ENCODE assay signal across 8 cellular contexts in genomic region chr6:27505209-27506027, GRCh38. TPM values are rescaled to one million over a fixed set of nuclear protein-coding genes. Genes with fewer than 3 reads are reported as not detected.
A peak's percentile ranks its signal among the peaks of the same experiment; 100 is the strongest.
DNase-seq lines count a peak whose midpoint lies in the region; ATAC-seq, FAIRE-seq and TF ChIP-seq lines count a peak whose summit lies in the region.

No MANE protein-coding gene starts in this region.

- peak overlapping the region; percentile 28 to 49 for H3K4me2 ChIP-seq in H1 (ENCODE audit: insufficient read depth in 1 of 2, low read depth in 2 of 2, low read length in 2 of 2)

- CTCF ChIA-PET in H1 (lab: Charles Lee; ENCODE audit: partially characterized antibody): interaction anchor here (0.6 to 7.2 kb wide), 10 partner anchors 12 to 328 kb away, joined by 3 to 45 read pairs (median 4); partner anchors contain the start of gene POM121L2

- H3K4me1 ChIP-seq in H1 (replicated peaks in 1 of 4; ENCODE audit: control insufficient read depth in 3 of 4, insufficient read depth in 4 of 4, low read length in 3 of 4): peaks cover 0 to 8% (median 0%) of the 10 kb centered on the region in 4 experiments; a peak in 2 of 7 replicates
- H3K4me1 ChIP-seq in sigmoid colon: peaks cover 0 to 11% (median 6%) of the 10 kb centered on the region in 4 donors

- no peak overlapping the region for H2BK15ac ChIP-seq in H1 (ENCODE audit: low read length)

- no peak overlapping the region for H3K23ac ChIP-seq in H1 (ENCODE audit: insufficient read length)

- no peaks in the 10 kb centered on the region for H3K27me3 ChIP-seq in H1 (replicated peaks in 1 of 4; ENCODE audit: control insufficient read depth in 3 of 4, extremely low read depth in 1 of 4, insufficient read depth in 3 of 4, low read length in 3 of 4)
- H3K27me3 ChIP-seq in sigmoid colon: peaks cover 0 to 59% (median 10%) of the 10 kb centered on the region in 3 donors

- no peaks in the 10 kb centered on the region for H3K23me2 ChIP-seq in H1 (ENCODE audit: low read depth, low read length)

- ATAC-seq in HG03432 (IDR thresholded peaks at IDR 0.05; ENCODE audit: unreplicated experiment): no peak

- no peak overlapping the region for H2AFZ ChIP-seq in H1 (ENCODE audit: low read length)

- H3K27ac ChIP-seq in H1 (ENCODE audit: low read depth, low read length) (no peak overlapping the region), sigmoid colon (no peak overlapping the region)

- H3K79me2 ChIP-seq in H1 (ENCODE audit: control insufficient read depth in 1 of 2, insufficient read depth in 2 of 2, low read length in 2 of 2): no peaks in the 10 kb centered on the region

- TF ChIP-seq RAD21 in H1 (IDR thresholded peaks at IDR 0.05 in 1 of 2, conservative IDR thresholded peaks at IDR 0.05 in 1 of 2; ENCODE audit: low read depth in 2 of 2, low read length in 2 of 2): no peak

- no peak for TF ChIP-seq EP300 in H1 (IDR thresholded peaks at IDR 0.05; ENCODE audit: borderline replicate concordance in 1 of 2, low read depth in 2 of 2, low read length in 2 of 2)
- TF ChIP-seq EP300 in sigmoid colon (IDR thresholded peaks at IDR 0.05): no peak

- no peak overlapping the region for H2BK120ac ChIP-seq in H1 (replicated peaks; ENCODE audit: low read depth, low read length)

- H3K79me1 ChIP-seq in H1 (ENCODE audit: low read depth, low read length): no peaks in the 10 kb centered on the region

- intact Hi-C loops in sigmoid colon (cut with DNase I): no loop called here

- H3K18ac ChIP-seq in H1 (ENCODE audit: extremely low read depth, low read length): no peak overlapping the region

- H3K14ac ChIP-seq in H1 (ENCODE audit: insufficient read length): no peak overlapping the region

- H3K36me3 ChIP-seq in H1 (ENCODE audit: control insufficient read depth in 2 of 4, insufficient read depth in 4 of 4, low read length in 3 of 4) (no peaks in the 10 kb centered on the region; a peak in 1 of 8 replicates), sigmoid colon (no peaks in the 10 kb centered on the region)

- H4K8ac ChIP-seq in H1 (ENCODE audit: extremely low read depth, insufficient read depth, low read length): no peak overlapping the region

- no peaks in the 10 kb centered on the region for H3K9me3 ChIP-seq in H1 (ENCODE audit: insufficient read depth in 2 of 2, low read depth in 1 of 2, low read length in 1 of 2)
- no peaks in the 10 kb centered on the region for H3K9me3 ChIP-seq in sigmoid colon

- no peak overlapping the region for H4K5ac ChIP-seq in H1 (ENCODE audit: insufficient read length, low read depth, low read length)

- POLR2A ChIA-PET in H1 (lab: Charles Lee; ENCODE audit: partially characterized antibody): interaction anchor here (1.1 to 1.5 kb wide), 3 partner anchors 32 to 358 kb away, joined by 3 read pairs; partner anchors contain the start of gene ZNF184

- peak overlapping the region in 2 of 4 experiments; percentile 23 to 41; a peak in 3 of 8 replicates for H3K4me3 ChIP-seq in H1 (ENCODE audit: extremely low read depth in 1 of 4, insufficient read depth in 2 of 4, low read depth in 3 of 4, low read length in 4 of 4)
- no peak overlapping the region for H3K4me3 ChIP-seq in sigmoid colon

- H4K91ac ChIP-seq in H1 (replicated peaks; ENCODE audit: insufficient read length, low read length): no peak overlapping the region

- TF ChIP-seq POLR2A in H1 (IDR thresholded peaks at IDR 0.05; ENCODE audit: control extremely low read depth in 1 of 2, low read depth in 2 of 2, low read length in 2 of 2) (no peak), sigmoid colon (IDR thresholded peaks at IDR 0.05) (no peak)

- H3K9ac ChIP-seq in H1 (replicated peaks in 1 of 4; ENCODE audit: extremely low read depth in 1 of 4, low read depth in 3 of 4, low read length in 3 of 4): no peak overlapping the region

- H2BK5ac ChIP-seq in H1 (ENCODE audit: low read depth, low read length): no peak overlapping the region

- FAIRE-seq in H1 (lab: Jason Lieb, UNC): peak; percentile 89

- TF ChIP-seq CTCF in H1 (IDR thresholded peaks at IDR 0.05; ENCODE audit: control extremely low read depth in 1 of 3, insufficient read depth in 1 of 3, low read depth in 1 of 3, low read length in 3 of 3) (no peak), sigmoid colon (IDR thresholded peaks at IDR 0.05) (no peak)

- 28% methylated on average over 20 of the region's 20 CpGs; no CpG with 5 or more reads in 1 of the 2 experiments for WGBS in H1 (ENCODE audit: extremely low coverage in 1 of 2, insufficient coverage in 1 of 2, insufficient read length in 1 of 2, insufficient replicate concordance in 2 of 2, low coverage in 1 of 2, low lambda C conversion rate in 2 of 2, missing lambda C conversion rate in 1 of 2), 2 experiments
- 41 to 61% methylated on average over 20 of the region's 20 CpGs for WGBS in sigmoid colon, 2 donors

- H2BK12ac ChIP-seq in H1 (ENCODE audit: low read depth, low read length): no peak overlapping the region

- no peak overlapping the region for H2AK5ac ChIP-seq in H1 (ENCODE audit: low read depth, low read length)

- H3K4ac ChIP-seq in H1 (replicated peaks; ENCODE audit: insufficient read length, low read depth, low read length): no peak overlapping the region

- H2BK20ac ChIP-seq in H1 (ENCODE audit: low read length): no peak overlapping the region

- DNase-seq in EL: peak; percentile 82
- DNase-seq in NCI-H146 treated with DMSO at 0.1 percent for 48 hours (lab: John Stamatoyannopoulos, UW; ENCODE audit: unreplicated experiment): peak; percentile 63
- peak; percentile 22 to 35 for DNase-seq in activated CD4-positive, alpha-beta T cell treated with anti-CD3 and anti-CD28 coated beads for 24 hours (ENCODE audit: low read depth in 2 of 2)
- peak; percentile 78 to 97 for DNase-seq in H1 (ENCODE audit: low read depth in 1 of 2, low spot score in 2 of 2)
- DNase-seq in sigmoid colon: peak; percentile 77
- no peak for DNase-seq in GDM1 (lab: John Stamatoyannopoulos, UW)
- DNase-seq in SIG-M5 treated with dmso at 0.1 percent for 504 hours (lab: John Stamatoyannopoulos, UW; ENCODE audit: unreplicated experiment): no peak

- H4K20me1 ChIP-seq in H1 (replicated peaks in 1 of 2; ENCODE audit: control insufficient read depth in 1 of 2, insufficient read depth in 2 of 2, low read length in 2 of 2): no peaks in the 10 kb centered on the region

- no peak overlapping the region for H3K56ac ChIP-seq in H1 (replicated peaks; ENCODE audit: insufficient read length, low read depth, low read length)

TF ChIP-seq in H1, 55 proteins besides CTCF, POLR2A, EP300 and RAD21:
- TF ChIP-seq TCF12 (IDR thresholded peaks at IDR 0.05; ENCODE audit: low read depth, low read length) (0 out of 2 replicates have a peak, but pooled peaks have one; percentile 44), CREB1 (IDR thresholded peaks at IDR 0.05) (0 out of 2 replicates have a peak, but pooled peaks have one; percentile 16), EGR1 (IDR thresholded peaks at IDR 0.05; ENCODE audit: borderline replicate concordance, low read depth, low read length) (no peak), POU5F1 (IDR thresholded peaks at IDR 0.05; ENCODE audit: low read depth, low read length) (0 out of 2 replicates have a peak, but pooled peaks have one; percentile 27), TAF7 (optimal IDR thresholded peaks at IDR 0.05; ENCODE audit: borderline replicate concordance, low read depth, low read length) (peak; percentile 72), SP1 (IDR thresholded peaks at IDR 0.05; ENCODE audit: low read depth, low read length) (no peak), TBP (IDR thresholded peaks at IDR 0.05; ENCODE audit: low read depth, low read length) (peak; percentile 99), CHD1 (IDR thresholded peaks at IDR 0.05; ENCODE audit: low read depth, low read length) (no peak), MAFK (IDR thresholded peaks at IDR 0.05; ENCODE audit: low read depth, low read length) (peak; percentile 81; the same call in 1 of the 2 replicates), NRF1 (IDR thresholded peaks at IDR 0.05; ENCODE audit: low read depth, low read length) (peak; percentile 23; the same call in 1 of the 2 replicates), HDAC6 (IDR thresholded peaks at IDR 0.05; ENCODE audit: low read depth, low read length) (peak; percentile 48), SAP30 (IDR thresholded peaks at IDR 0.05; ENCODE audit: insufficient read depth, insufficient replicate concordance, low read length) (no peak), EZH2 (IDR thresholded peaks at IDR 0.05; ENCODE audit: low read depth, low read length, severe bottlenecking) (no peak), SIN3A (conservative IDR thresholded peaks at IDR 0.05 in 1 of 2, IDR thresholded peaks at IDR 0.05 in 1 of 2; ENCODE audit: low read depth in 1 of 2, low read length in 2 of 2) (0 out of 4 replicates have a peak, but pooled peaks have one; percentile 44 to 60), TEAD4 (IDR thresholded peaks at IDR 0.05; ENCODE audit: low read depth, low read length) (peak; percentile 74), CTBP2 (IDR thresholded peaks at IDR 0.05; ENCODE audit: borderline replicate concordance, insufficient read depth, insufficient read length, low read length) (no peak), USF2 (IDR thresholded peaks at IDR 0.05; ENCODE audit: low read length) (no peak), CEBPB (IDR thresholded peaks at IDR 0.05; ENCODE audit: low read depth, low read length) (peak; percentile 43), JUND (IDR thresholded peaks at IDR 0.05; ENCODE audit: low read length) (no peak)

RNA-seq across cellular contexts. Expression of gene ZNF184, which starts 32.5 kb away (rescaled TPM):
- 11.7 and 12.3 TPM in 2 replicates for total RNA-seq in H1 (2021; fragmentation: NEBNext Ultra II Directional; extraction: Animal tissue kit (Norgen Biotek cat#: 25700))
- polyA plus RNA-seq in H1 (2011; rRNA removed) (1.1 and 1.9 TPM in 2 replicates), sigmoid colon (1 to 10 TPM; 2.1 to 3.1 (median 3.0) TPM)
- 2.4 TPM for polyA plus RNA-seq in H1 (2011; cell fraction: cytosol; rRNA removed)
- 1.1 TPM for polyA plus RNA-seq in H1 (2011; cell fraction: nucleus; rRNA removed)
- polyA plus RNA-seq in H1 (2012, experiment 1 of 2): 3.1 to 5.6 TPM (median 3.5 TPM) in 4 replicates
- 0.35 TPM for polyA plus RNA-seq in H1 (2012, experiment 2 of 2)
- 8.5 TPM for polyA plus RNA-seq in H1 (2013, experiment 1 of 2)
- 8.1 TPM for polyA plus RNA-seq in H1 (2013, experiment 2 of 2)
- polyA minus RNA-seq in H1 (2011; rRNA and poly(A)+ RNA removed): 6.3 and 7.7 TPM in 2 replicates
- polyA minus RNA-seq in H1 (2011; cell fraction: cytosol; rRNA and poly(A)+ RNA removed): 5.1 TPM
- 11.6 TPM for polyA minus RNA-seq in H1 (2011; cell fraction: nucleus; rRNA and poly(A)+ RNA removed)
- 1 to 10 TPM; 4.3 to 8.6 (median 7.3) TPM for total RNA-seq in sigmoid colon

Comparison
In these comparisons a context has a peak if more than half of its experiments do, and no peak if none do; other contexts are left out.
1. DNase-seq: peak in EL (single experiment), NCI-H146 treated with DMSO at 0.1 percent for 48 hours (single experiment), activated CD4-positive, alpha-beta T cell treated with anti-CD3 and anti-CD28 coated beads for 24 hours (2 of 2), H1 (2 of 2) and sigmoid colon (single experiment); none in GDM1 (single experiment) and SIG-M5 treated with dmso at 0.1 percent for 504 hours (single experiment).